18 cellular contexts compared by ENCODE assay signal in the genomic region with DNA sequence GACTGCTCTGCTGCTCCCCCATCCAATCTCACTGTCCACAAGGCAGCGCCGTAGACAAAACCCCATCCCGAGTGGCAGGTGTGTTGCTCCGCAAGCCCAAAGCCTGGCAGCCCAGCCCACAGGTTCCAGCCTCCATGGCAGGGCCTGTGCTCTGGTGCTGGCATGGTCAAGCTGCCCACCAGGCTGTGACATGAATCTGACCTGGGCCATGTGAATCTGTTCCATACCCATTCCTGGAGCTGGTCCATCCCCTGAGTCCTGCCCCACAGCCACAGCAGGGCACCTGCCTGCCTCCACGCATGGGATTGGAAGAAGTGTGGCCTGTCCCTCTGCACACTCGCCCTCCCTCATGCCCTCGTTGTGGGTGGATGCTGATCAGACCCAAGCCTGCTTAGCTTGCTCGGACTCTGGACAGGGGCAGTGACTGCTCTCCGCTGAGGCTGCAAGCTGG.
DNase-seq lines count a peak whose midpoint lies in the region; ATAC-seq, FAIRE-seq and TF ChIP-seq lines count a peak whose summit lies in the region.
"Had no signal": no experiment of that assay in that cellular context is flagged by ENCODE, and none has a peak within 500 bp of the region (broad histone marks: within the 10 kb centered on the region; RNA-seq: fewer than 3 reads in every experiment).

No MANE protein-coding gene starts in this region.

- CTCF ChIA-PET in H1 (lab: Charles Lee; ENCODE audit: partially characterized antibody): interaction anchor here (0.6 to 12.1 kb wide), 8 partner anchors 8 to 272 kb away, joined by 3 to 201 read pairs (median 4); no protein-coding TSS in a partner anchor

- no peak for TF ChIP-seq POLR2A in H1 (IDR thresholded peaks at IDR 0.05; ENCODE audit: control extremely low read depth in 1 of 2, low read depth in 2 of 2, low read length in 2 of 2)

- H3K56ac ChIP-seq in H1 (replicated peaks; ENCODE audit: insufficient read length, low read depth, low read length): no peak overlapping the region

- no peak overlapping the region for H3K4me3 ChIP-seq in left ventricle myocardium inferior
- no peak overlapping the region for H3K4me3 ChIP-seq in H1 (ENCODE audit: extremely low read depth in 1 of 4, insufficient read depth in 2 of 4, low read depth in 3 of 4, low read length in 4 of 4)
- H3K4me3 ChIP-seq in osteoblast (ENCODE audit: insufficient read depth, low read length): no peak overlapping the region
- H3K4me3 ChIP-seq in Karpas-422 (ENCODE audit: low read length): no peak overlapping the region

- no peak for TF ChIP-seq RAD21 in H1 (IDR thresholded peaks at IDR 0.05 in 1 of 2, conservative IDR thresholded peaks at IDR 0.05 in 1 of 2; ENCODE audit: low read depth in 2 of 2, low read length in 2 of 2)

- no peak overlapping the region for H4K91ac ChIP-seq in H1 (replicated peaks; ENCODE audit: insufficient read length, low read length)

- no peaks in the 10 kb centered on the region for H3K36me3 ChIP-seq in left ventricle myocardium inferior
- H3K36me3 ChIP-seq in H1 (ENCODE audit: control insufficient read depth in 2 of 4, insufficient read depth in 4 of 4, low read length in 3 of 4): no peaks in the 10 kb centered on the region
- no peaks in the 10 kb centered on the region for H3K36me3 ChIP-seq in osteoblast (ENCODE audit: insufficient read depth, low read length)
- H3K36me3 ChIP-seq in Karpas-422 (ENCODE audit: insufficient read depth, low read length): no peaks in the 10 kb centered on the region

- POLR2A ChIA-PET in H1 (lab: Charles Lee; ENCODE audit: partially characterized antibody): no interaction called here

- intact Hi-C loops in left cardiac atrium (cut with DNase I) (no loop called here), left ventricle myocardium inferior (cut with micrococcal nuclease) (no loop called here)

- H2BK120ac ChIP-seq in H1 (replicated peaks; ENCODE audit: low read depth, low read length): no peak overlapping the region

- H3K23me2 ChIP-seq in H1 (ENCODE audit: low read depth, low read length): no peaks in the 10 kb centered on the region

- H3K27ac Mint-ChIP-seq in stimulated activated naive B cell treated with anti-CD40 and anti-IgM and Interleukin-4, amounts not matched to agents 10 μg/mL and 1 μg/mL and 100 μg/mL, for 72 hours: no peak overlapping the region

- H2AK5ac ChIP-seq in H1 (ENCODE audit: low read depth, low read length): no peak overlapping the region

- no peak overlapping the region for H2BK12ac ChIP-seq in H1 (ENCODE audit: low read depth, low read length)

- no peak for TF ChIP-seq EP300 in H1 (IDR thresholded peaks at IDR 0.05; ENCODE audit: borderline replicate concordance in 1 of 2, low read depth in 2 of 2, low read length in 2 of 2)

- H3K79me2 ChIP-seq in H1 (ENCODE audit: control insufficient read depth in 1 of 2, insufficient read depth in 2 of 2, low read length in 2 of 2) (no peaks in the 10 kb centered on the region), osteoblast (ENCODE audit: insufficient read depth, low read length) (no peaks in the 10 kb centered on the region), Karpas-422 (ENCODE audit: low read length) (no peaks in the 10 kb centered on the region)

- H3K18ac ChIP-seq in H1 (ENCODE audit: extremely low read depth, low read length): peak overlapping the region; percentile 32; the same call in 1 of the 2 replicates

- no peaks in the 10 kb centered on the region for H3K9me3 ChIP-seq in left ventricle myocardium inferior (replicated peaks)
- no peaks in the 10 kb centered on the region for H3K9me3 ChIP-seq in H1 (ENCODE audit: insufficient read depth in 2 of 2, low read depth in 1 of 2, low read length in 1 of 2)
- H3K9me3 ChIP-seq in osteoblast (ENCODE audit: low read depth, low read length): no peaks in the 10 kb centered on the region
- no peaks in the 10 kb centered on the region for H3K9me3 ChIP-seq in Karpas-422 (ENCODE audit: low read length)

- H3K79me1 ChIP-seq in H1 (ENCODE audit: low read depth, low read length): no peaks in the 10 kb centered on the region

- WGBS in H1 (ENCODE audit: extremely low coverage in 1 of 2, insufficient coverage in 1 of 2, insufficient read length in 1 of 2, insufficient replicate concordance in 2 of 2, low coverage in 1 of 2, low lambda C conversion rate in 2 of 2, missing lambda C conversion rate in 1 of 2), 2 experiments: 91% methylated on average over 9 of the region's 9 CpGs; no CpG with 5 or more reads in 1 of the 2 experiments

- DNase-seq in left cardiac atrium (peak; percentile 17), left ventricle myocardium inferior (no peak), H1 (ENCODE audit: low read depth in 1 of 2, low spot score in 2 of 2) (no peak), osteoblast (ENCODE audit: insufficient read length, low spot score, missing footprints) (peak; percentile 70), urothelium cell line (ENCODE audit: low spot score) (no peak), Karpas-422 (no peak)
- no peak for DNase-seq in stimulated activated naive B cell treated with anti-CD40 and anti-IgM and Interleukin-4, amounts not matched to agents 10 μg/mL and 1 μg/mL and 100 μg/mL, for 72 hours
- DNase-seq: DMS 273 treated with DMSO at 0.1 percent for 48 hours; NCI-H187 treated with DMSO at 0.1 percent for 48 hours; NCI-H2171; NCI-H446; NCI-H69; NK-92 treated with Interleukin-12 subunit alpha and Interleukin-12 subunit beta, amount 100 ng/mL, for 24 hours; SIG-M5 had no signal

- H4K8ac ChIP-seq in H1 (ENCODE audit: extremely low read depth, insufficient read depth, low read length): no peak overlapping the region

- no peak for ATAC-seq in left cardiac atrium
- ATAC-seq in SK-N-SH treated with all-trans-retinoic acid at 6 μM for 48 hours: no peak
- no peak for ATAC-seq in stimulated activated naive B cell treated with anti-CD40 and anti-IgM and Interleukin-4, amounts not matched to agents 10 μg/mL and 1 μg/mL and 100 μg/mL, for 72 hours (replicated peaks)

- H3K36me3 Mint-ChIP-seq in stimulated activated naive B cell treated with anti-CD40 and anti-IgM and Interleukin-4, amounts not matched to agents 10 μg/mL and 1 μg/mL and 100 μg/mL, for 72 hours: no peaks in the 10 kb centered on the region

- peaks cover 0 to 3% of the 10 kb centered on the region in 2 donors for H3K27me3 Mint-ChIP-seq in stimulated activated naive B cell treated with anti-CD40 and anti-IgM and Interleukin-4, amounts not matched to agents 10 μg/mL and 1 μg/mL and 100 μg/mL, for 72 hours

- no peaks in the 10 kb centered on the region for H3K9me2 ChIP-seq in Karpas-422 (replicated peaks; ENCODE audit: insufficient read depth, low read length)

- no peak for TF ChIP-seq CTCF in left ventricle myocardium inferior (IDR thresholded peaks at IDR 0.05; ENCODE audit: borderline replicate concordance)
- TF ChIP-seq CTCF in H1 (IDR thresholded peaks at IDR 0.05; ENCODE audit: control extremely low read depth in 1 of 3, insufficient read depth in 1 of 3, low read depth in 1 of 3, low read length in 3 of 3): no peak
- no peak for TF ChIP-seq CTCF in osteoblast (IDR thresholded peaks at IDR 0.05; ENCODE audit: extremely low read depth, low read depth, low read length)

- no peak overlapping the region for H3K4ac ChIP-seq in H1 (replicated peaks; ENCODE audit: insufficient read length, low read depth, low read length)

- H3K9ac ChIP-seq in H1 (replicated peaks in 1 of 4; ENCODE audit: extremely low read depth in 1 of 4, low read depth in 3 of 4, low read length in 3 of 4) (no peak overlapping the region), Karpas-422 (ENCODE audit: low read length) (no peak overlapping the region)

- H3K4me2 ChIP-seq in H1 (ENCODE audit: insufficient read depth in 1 of 2, low read depth in 2 of 2, low read length in 2 of 2) (no peak overlapping the region), osteoblast (ENCODE audit: insufficient read depth, low read length) (no peak overlapping the region), Karpas-422 (ENCODE audit: low read depth, low read length, poor library complexity, severe bottlenecking) (no peak overlapping the region)

- H3K27me3 ChIP-seq in left ventricle myocardium inferior (ENCODE audit: low read depth) (peaks cover 12% of the 10 kb centered on the region), H1 (replicated peaks in 1 of 4; ENCODE audit: control insufficient read depth in 3 of 4, extremely low read depth in 1 of 4, insufficient read depth in 3 of 4, low read length in 3 of 4) (no peaks in the 10 kb centered on the region), osteoblast (ENCODE audit: insufficient read depth, low read length) (no peaks in the 10 kb centered on the region), Karpas-422 (ENCODE audit: low read length) (no peaks in the 10 kb centered on the region)

- H3K9me3 Mint-ChIP-seq in stimulated activated naive B cell treated with anti-CD40 and anti-IgM and Interleukin-4, amounts not matched to agents 10 μg/mL and 1 μg/mL and 100 μg/mL, for 72 hours: no peaks in the 10 kb centered on the region

- H3K4me1 ChIP-seq in left ventricle myocardium inferior: peaks cover 6% of the 10 kb centered on the region
- peaks cover 0 to 2% (median 0%) of the 10 kb centered on the region in 4 experiments; a peak in 1 of 7 replicates for H3K4me1 ChIP-seq in H1 (replicated peaks in 1 of 4; ENCODE audit: control insufficient read depth in 3 of 4, insufficient read depth in 4 of 4, low read length in 3 of 4)
- no peaks in the 10 kb centered on the region for H3K4me1 ChIP-seq in osteoblast (ENCODE audit: insufficient read depth, low read length)
- H3K4me1 ChIP-seq in Karpas-422 (ENCODE audit: low read length): no peaks in the 10 kb centered on the region

- H3K14ac ChIP-seq in H1 (ENCODE audit: insufficient read length): no peak overlapping the region

- no peaks in the 10 kb centered on the region for H3K4me1 Mint-ChIP-seq in stimulated activated naive B cell treated with anti-CD40 and anti-IgM and Interleukin-4, amounts not matched to agents 10 μg/mL and 1 μg/mL and 100 μg/mL, for 72 hours

- no peak overlapping the region for H4K5ac ChIP-seq in H1 (ENCODE audit: insufficient read length, low read depth, low read length)

- H3K27ac ChIP-seq in left ventricle myocardium inferior (replicated peaks) (no peak overlapping the region), H1 (ENCODE audit: low read depth, low read length) (no peak overlapping the region), osteoblast (ENCODE audit: low read depth, low read length) (no peak overlapping the region), Karpas-422 (ENCODE audit: low read length) (no peak overlapping the region)
- H3K27ac ChIP-seq: C4-2B had no signal

- no peaks in the 10 kb centered on the region for H4K20me1 ChIP-seq in H1 (replicated peaks in 1 of 2; ENCODE audit: control insufficient read depth in 1 of 2, insufficient read depth in 2 of 2, low read length in 2 of 2)
- H4K20me1 ChIP-seq in osteoblast (ENCODE audit: insufficient read depth, low read length): no peaks in the 10 kb centered on the region
- no peaks in the 10 kb centered on the region; the same call in 1 of the 2 replicates for H4K20me1 ChIP-seq in Karpas-422 (ENCODE audit: insufficient read depth, low read depth, low read length)

- H3K4me3 Mint-ChIP-seq in stimulated activated naive B cell treated with anti-CD40 and anti-IgM and Interleukin-4, amounts not matched to agents 10 μg/mL and 1 μg/mL and 100 μg/mL, for 72 hours: no peak overlapping the region

- no peak overlapping the region for H2BK20ac ChIP-seq in H1 (ENCODE audit: low read length)

- no peak overlapping the region for H2BK15ac ChIP-seq in H1 (ENCODE audit: low read length)

- FAIRE-seq in H1 (lab: Jason Lieb, UNC) (no peak), urothelium cell line (lab: Jason Lieb, UNC) (peak; percentile 27)
- FAIRE-seq: GM12892, H54 had no signal

- no peak overlapping the region for H3K23ac ChIP-seq in H1 (ENCODE audit: insufficient read length)

- no peak overlapping the region for H2AFZ ChIP-seq in H1 (ENCODE audit: low read length)
- no peak overlapping the region for H2AFZ ChIP-seq in osteoblast (ENCODE audit: low read length)
- H2AFZ ChIP-seq in Karpas-422 (ENCODE audit: low read length): no peak overlapping the region

- H2BK5ac ChIP-seq in H1 (ENCODE audit: low read depth, low read length): no peak overlapping the region

Comparison
In these comparisons a context has a peak if more than half of its experiments do, and no peak if none do; other contexts are left out.
1. DNase-seq: peak in left cardiac atrium (single experiment) and osteoblast (single experiment); none in left ventricle myocardium inferior (single experiment), H1 (0 of 2), urothelium cell line (single experiment), stimulated activated naive B cell treated with anti-CD40 and anti-IgM and Interleukin-4, amounts not matched to agents 10 μg/mL and 1 μg/mL and 100 μg/mL, for 72 hours (single experiment) and Karpas-422 (single experiment).